In the genomic region with DNA sequence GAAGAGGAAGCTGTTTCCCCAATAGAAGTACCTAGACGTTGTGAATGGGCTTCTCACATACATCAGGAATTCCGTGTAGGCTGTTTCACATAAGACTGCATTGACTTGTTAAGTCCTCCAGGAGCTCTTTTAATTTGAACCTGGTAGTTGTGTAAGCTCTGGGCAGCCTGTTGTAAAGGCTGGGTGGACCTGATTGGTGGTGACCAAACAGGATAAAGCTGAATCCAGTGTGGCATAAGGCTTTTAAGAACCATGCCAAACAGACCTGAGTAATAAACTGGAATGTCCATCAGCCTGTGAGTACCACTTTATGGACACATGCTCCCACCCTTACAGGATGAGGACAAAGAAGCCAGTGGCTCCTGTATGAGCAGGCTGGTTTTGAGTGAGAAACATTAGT, we compare ENCODE assay signal across 25 cellular contexts. TPM values are rescaled to one million over a fixed set of nuclear protein-coding genes. Genes with fewer than 3 reads are reported as not detected.
"Had no signal": no experiment of that assay in that cellular context is flagged by ENCODE, and none has a peak within 500 bp of the region (broad histone marks: within the 10 kb centered on the region; RNA-seq: fewer than 3 reads in every experiment).

No MANE protein-coding gene starts in this region.

- H3K9me3 ChIP-seq: heart left ventricle, lower lobe of right lung, prostate gland, spleen, testis, tibial nerve, upper lobe of right lung, vagina had no signal

- ATAC-seq: heart left ventricle; lower lobe of right lung; sciatic nerve; stimulated activated naive B cell treated with anti-CD40 and anti-IgM and Interleukin-4, amounts not matched to agents 10 μg/mL and 1 μg/mL and 100 μg/mL, for 72 hours; stimulated activated naive CD8-positive, alpha-beta T cell treated with anti-CD3 and anti-CD28 coated beads, Interleukin-15, amount 100 ng/mL, for 72 hours; upper lobe of right lung had no signal

- H3K9me3 Mint-ChIP-seq: memory B cell; naive B cell; stimulated activated naive B cell treated with anti-CD40 and anti-IgM and Interleukin-4, amounts not matched to agents 10 μg/mL and 1 μg/mL and 100 μg/mL, for 72 hours; stimulated activated naive CD8-positive, alpha-beta T cell treated with anti-CD3 and anti-CD28 coated beads, Interleukin-15, amount 100 ng/mL, for 72 hours had no signal

- H3K4me3 ChIP-seq: dorsolateral prefrontal cortex, heart left ventricle, lower lobe of right lung, prostate gland, spleen, testis, tibial nerve, upper lobe of right lung, vagina had no signal

- H3K36me3 ChIP-seq: prostate gland, vagina had no signal

- H3K27ac Mint-ChIP-seq: nephron; stimulated activated naive B cell treated with anti-CD40 and anti-IgM and Interleukin-4, amounts not matched to agents 10 μg/mL and 1 μg/mL and 100 μg/mL, for 72 hours; stimulated activated naive CD8-positive, alpha-beta T cell treated with anti-CD3 and anti-CD28 coated beads, Interleukin-15, amount 100 ng/mL, for 72 hours had no signal

- H3K4me1 Mint-ChIP-seq: nephron had no signal

- H3K27me3 Mint-ChIP-seq: memory B cell; naive B cell; stimulated activated naive B cell treated with anti-CD40 and anti-IgM and Interleukin-4, amounts not matched to agents 10 μg/mL and 1 μg/mL and 100 μg/mL, for 72 hours; stimulated activated naive CD8-positive, alpha-beta T cell treated with anti-CD3 and anti-CD28 coated beads, Interleukin-15, amount 100 ng/mL, for 72 hours had no signal

- DNase-seq: cortex of kidney; dorsolateral prefrontal cortex; effector CD8-positive, alpha-beta T cell; heart left ventricle; hippocampal formation; lower lobe of right lung; midbrain; naive B cell; spleen; stimulated activated CD4-positive, alpha-beta T cell treated with anti-CD3 and anti-CD28 coated beads, Interleukin-15, amount 100 ng/mL, for 24 hours; stimulated activated CD4-positive, alpha-beta T cell treated with anti-CD3 and anti-CD28 coated beads, Interleukin-1b, Interleukin-23, amount 100 ng/mL, for 48 hours; stimulated activated CD4-positive, alpha-beta T cell treated with anti-CD3 and anti-CD28 coated beads, Interleukin-4, amount 100 ng/mL, for 4 hours; stimulated activated naive B cell treated with anti-CD40 and anti-IgM and Interleukin-4, amounts not matched to agents 10 μg/mL and 1 μg/mL and 100 μg/mL, for 72 hours; stimulated activated naive CD8-positive, alpha-beta T cell treated with anti-CD3 and anti-CD28 coated beads, Interleukin-15, amount 100 ng/mL, for 72 hours; testis; upper lobe of right lung had no signal

- H3K4me3 Mint-ChIP-seq: memory B cell; nephron; stimulated activated naive B cell treated with anti-CD40 and anti-IgM and Interleukin-4, amounts not matched to agents 10 μg/mL and 1 μg/mL and 100 μg/mL, for 72 hours; stimulated activated naive CD8-positive, alpha-beta T cell treated with anti-CD3 and anti-CD28 coated beads, Interleukin-15, amount 100 ng/mL, for 72 hours had no signal

- H3K27ac ChIP-seq: heart left ventricle, lower lobe of right lung, parathyroid adenoma, prostate gland, spleen, testis, tibial nerve, upper lobe of right lung, vagina had no signal

- H3K27me3 ChIP-seq: dorsolateral prefrontal cortex, heart left ventricle, spleen, testis, tibial nerve, upper lobe of right lung, vagina had no signal

- H3K4me1 ChIP-seq: parathyroid adenoma, prostate gland, testis, upper lobe of right lung had no signal

- H3K9ac ChIP-seq: parathyroid adenoma had no signal

RNA-seq across cellular contexts. Expression of a gene that starts 46.6 kb away (rescaled TPM):
- total RNA-seq: glomerular endothelial cell, skeletal muscle tissue had no signal
